ENCODE assay signal across 1 cellular context in genomic region chr6:112014483-112014882, GRCh38.
TF ChIP-seq lines count a peak whose summit lies in the region.

No MANE protein-coding gene starts in this region.

TF ChIP-seq in GM23338, 12 proteins besides CTCF, POLR2A, EP300 and RAD21:
- TF ChIP-seq REST (IDR thresholded peaks at IDR 0.05; ENCODE audit: unreplicated experiment) (no peak), EZH2phosphoT487 (IDR thresholded peaks at IDR 0.05; ENCODE audit: unreplicated experiment) (no peak), ZNF331 (CRISPR knock-in tag; IDR thresholded peaks at IDR 0.05; ENCODE audit: low read depth) (no peak), ZNF462 (CRISPR knock-in tag; IDR thresholded peaks at IDR 0.05) (no peak), ZNF114 (CRISPR knock-in tag; IDR thresholded peaks at IDR 0.05) (no peak), EZH2 (IDR thresholded peaks at IDR 0.05; ENCODE audit: low read depth, unreplicated experiment) (no peak), POLR2AphosphoS5 (IDR thresholded peaks at IDR 0.05; ENCODE audit: low read depth) (no peak), ETS1 (IDR thresholded peaks at IDR 0.05) (no peak), NANOG (IDR thresholded peaks at IDR 0.05; ENCODE audit: borderline replicate concordance) (no peak), JUNB (IDR thresholded peaks at IDR 0.05; ENCODE audit: unreplicated experiment) (no peak), CREB1 (CRISPR knock-in tag; IDR thresholded peaks at IDR 0.05; ENCODE audit: low read depth) (no peak), STAT1 (IDR thresholded peaks at IDR 0.05; ENCODE audit: unreplicated experiment) (no peak)
